Comparison of ENCODE assay signal across 10 cellular contexts in genomic region chrX:153400146-153401132, GRCh38. TPM values are rescaled to one million over a fixed set of nuclear protein-coding genes. Genes with fewer than 3 reads are reported as not detected.
DNase-seq lines count a peak whose midpoint lies in the region; FAIRE-seq and TF ChIP-seq lines count a peak whose summit lies in the region.
"Had no signal": no experiment of that assay in that cellular context is flagged by ENCODE, and none has a peak within 500 bp of the region (broad histone marks: within the 10 kb centered on the region; RNA-seq: fewer than 3 reads in every experiment).

No MANE protein-coding gene starts in this region.

- peaks cover 3% of the 10 kb centered on the region for H3K4me1 Mint-ChIP-seq in activated CD4-positive, alpha-beta memory T cell treated with anti-CD3 and anti-CD28 coated beads for 36 hours (ENCODE audit: low read depth)

- H3K4me3 Mint-ChIP-seq in activated CD4-positive, alpha-beta memory T cell treated with anti-CD3 and anti-CD28 coated beads for 36 hours = no peak overlapping the region

- no peak for FAIRE-seq in small intestine (lab: Jason Lieb, UNC)
- FAIRE-seq: A204.1 had no signal

- no peak overlapping the region for H3K27ac ChIP-seq in esophagus squamous epithelium
- no peak overlapping the region for H3K27ac ChIP-seq in small intestine (ENCODE audit: low read depth in 1 of 2, low read length in 1 of 2)

- 67 to 73% methylated on average over 3 to 30 of the region's 60 CpGs for WGBS in esophagus squamous epithelium, 2 donors
- 27 to 82% (median 78%) methylated on average over 14 to 60 of the region's 60 CpGs for WGBS in small intestine, 3 donors

- H3K9me3 ChIP-seq in esophagus squamous epithelium (no peaks in the 10 kb centered on the region), small intestine (ENCODE audit: control insufficient read depth, low read depth) (no peaks in the 10 kb centered on the region)

- intact Hi-C loops in activated CD4-positive, alpha-beta memory T cell treated with anti-CD3 and anti-CD28 coated beads for 36 hours (cut with micrococcal nuclease) = loop anchor here (5.0 kb wide), 1 partner anchor 107 kb away; no protein-coding TSS in a partner anchor
- intact Hi-C loops in esophagus squamous epithelium (cut with DNase I) = no loop called here

- no peak for TF ChIP-seq POLR2A in esophagus squamous epithelium (IDR thresholded peaks at IDR 0.05)

- no peaks in the 10 kb centered on the region for H3K36me3 Mint-ChIP-seq in activated CD4-positive, alpha-beta memory T cell treated with anti-CD3 and anti-CD28 coated beads for 36 hours

- TF ChIP-seq CTCF in esophagus squamous epithelium (IDR thresholded peaks at IDR 0.05) = peak; percentile 30 to 69 (median 46)

- no peaks in the 10 kb centered on the region for H3K27me3 Mint-ChIP-seq in activated CD4-positive, alpha-beta memory T cell treated with anti-CD3 and anti-CD28 coated beads for 36 hours

- DNase-seq in DMS 273 (lab: John Stamatoyannopoulos, UW; ENCODE audit: unreplicated experiment) (peak; percentile 85), DMS 273 treated with DMSO at 0.1 percent for 48 hours (lab: John Stamatoyannopoulos, UW) (no peak), NAMALWA (ENCODE audit: low spot score) (peak; percentile 63), esophagus squamous epithelium (lab: John Stamatoyannopoulos, UW) (no peak), small intestine (peak; percentile 9), ureter (ENCODE audit: low spot score) (no peak), DMS114 treated with DMSO at 0.1 percent for 48 hours (lab: John Stamatoyannopoulos, UW; ENCODE audit: unreplicated experiment) (no peak)
- peak; percentile 70 for DNase-seq in activated CD4-positive, alpha-beta memory T cell treated with anti-CD3 and anti-CD28 coated beads for 36 hours

- no peaks in the 10 kb centered on the region for H3K9me3 Mint-ChIP-seq in activated CD4-positive, alpha-beta memory T cell treated with anti-CD3 and anti-CD28 coated beads for 36 hours

- POLR2A ChIA-PET in activated CD4-positive, alpha-beta memory T cell treated with anti-CD3 and anti-CD28 coated beads for 36 hours (lab: Charles Lee) = no interaction called here

- CTCF ChIA-PET in activated CD4-positive, alpha-beta memory T cell treated with anti-CD3 and anti-CD28 coated beads for 36 hours (lab: Charles Lee) = no interaction called here

- H3K4me1 ChIP-seq in esophagus squamous epithelium = no peaks in the 10 kb centered on the region
- H3K4me1 ChIP-seq in small intestine (ENCODE audit: control insufficient read depth in 2 of 2, insufficient read depth in 1 of 2, low read depth in 1 of 2, low read length in 1 of 2) = no peaks in the 10 kb centered on the region

- no peak overlapping the region for H3K27ac Mint-ChIP-seq in activated CD4-positive, alpha-beta memory T cell treated with anti-CD3 and anti-CD28 coated beads for 36 hours

- H3K36me3 ChIP-seq in esophagus squamous epithelium (no peaks in the 10 kb centered on the region), small intestine (ENCODE audit: control insufficient read depth in 2 of 2, insufficient read depth in 2 of 2, low read length in 2 of 2) (no peaks in the 10 kb centered on the region)

- H3K27me3 ChIP-seq in esophagus squamous epithelium = peaks cover 0 to 11% (median 0%) of the 10 kb centered on the region in 4 donors
- no peaks in the 10 kb centered on the region for H3K27me3 ChIP-seq in small intestine (ENCODE audit: control insufficient read depth in 2 of 2, insufficient read depth in 2 of 2, low read length in 2 of 2)

- H3K4me3 ChIP-seq in esophagus squamous epithelium = no peak overlapping the region
- no peak overlapping the region for H3K4me3 ChIP-seq in small intestine (ENCODE audit: low read depth in 1 of 2, low read length in 2 of 2)

RNA-seq across cellular contexts. Expression of gene PNMA6E, which starts 0.7 kb away (rescaled TPM):
- not detected for total RNA-seq in activated CD4-positive, alpha-beta memory T cell treated with anti-CD3 and anti-CD28 coated beads for 36 hours
- total RNA-seq in esophagus squamous epithelium (not detected), ureter (not detected)
- not detected for polyA plus RNA-seq in small intestine
- total RNA-seq: dermis microvascular lymphatic vessel endothelial cell had no signal

RNA-seq across cellular contexts. Expression of gene ZFP92, which starts 10.8 kb away (rescaled TPM):
- 1 to 10 TPM; 1.5 to 1.6 TPM for total RNA-seq in activated CD4-positive, alpha-beta memory T cell treated with anti-CD3 and anti-CD28 coated beads for 36 hours
- under 1 TPM; 0.11 to 0.97 (median 0.37) TPM for total RNA-seq in esophagus squamous epithelium
- under 1 TPM in 2 of 3 donors, not detected in 1; 0.27 to 0.42 TPM for polyA plus RNA-seq in small intestine
- total RNA-seq in ureter = 1.1 TPM

RNA-seq across cellular contexts. Expression of gene TREX2, which starts 45.4 kb away (rescaled TPM):
- total RNA-seq in activated CD4-positive, alpha-beta memory T cell treated with anti-CD3 and anti-CD28 coated beads for 36 hours = 1 to 10 TPM in 1 of 2 experiments, under 1 TPM in 1; 0.74 to 1.1 TPM
- total RNA-seq in esophagus squamous epithelium (1 to 10 TPM; 1.4 to 6.6 (median 4.3) TPM), ureter (2.1 TPM)
- under 1 TPM in 2 of 3 donors, not detected in 1; 0.45 to 0.81 TPM for polyA plus RNA-seq in small intestine

Comparison
In these comparisons a context has a peak if more than half of its experiments do, and no peak if none do; other contexts are left out.
1. DNase-seq: peak in DMS 273 (single experiment), NAMALWA (single experiment), activated CD4-positive, alpha-beta memory T cell treated with anti-CD3 and anti-CD28 coated beads for 36 hours (single experiment) and small intestine (single experiment); none in DMS 273 treated with DMSO at 0.1 percent for 48 hours (single experiment), esophagus squamous epithelium (single experiment), ureter (single experiment) and DMS114 treated with DMSO at 0.1 percent for 48 hours (single experiment).